21 cellular contexts compared by ENCODE assay signal in the genomic region with DNA sequence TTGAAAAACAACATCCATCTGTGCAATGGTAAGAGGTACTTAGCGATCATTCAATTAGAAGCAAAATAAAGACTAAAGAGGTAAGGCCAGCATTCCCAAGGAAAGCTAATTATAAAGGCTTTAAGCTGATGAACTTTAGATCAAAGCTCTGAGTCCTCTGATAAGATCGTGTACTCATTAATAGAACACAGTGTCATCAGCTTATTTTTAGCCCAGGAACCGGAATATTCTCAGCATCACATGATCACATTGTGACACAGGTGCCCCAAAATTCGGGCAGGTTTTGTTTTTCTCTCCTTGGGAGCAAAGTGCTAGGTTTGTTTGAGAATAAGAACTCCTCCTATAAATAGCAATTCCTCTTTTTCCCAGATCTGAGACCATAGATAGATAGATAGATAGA.
"Had no signal": no experiment of that assay in that cellular context is flagged by ENCODE, and none has a peak within 500 bp of the region (broad histone marks: within the 10 kb centered on the region; RNA-seq: fewer than 3 reads in every experiment).

No MANE protein-coding gene starts in this region.

- H3K36me3 ChIP-seq: ovary, stomach, thyroid gland had no signal

- H3K4me3 ChIP-seq: dorsolateral prefrontal cortex, lung, ovary, psoas muscle, stomach, thyroid gland had no signal

- DNase-seq: caudate nucleus; dorsolateral prefrontal cortex; effector CD4-positive, alpha-beta T cell; head of caudate nucleus; left colon; left ventricle myocardium superior; naive thymus-derived CD8-positive, alpha-beta T cell; nephron progenitor cell; nucleus accumbens; ovary; posterior cingulate gyrus; psoas muscle; right cardiac atrium; small intestine; stimulated activated CD4-positive, alpha-beta T cell treated with anti-CD3 and anti-CD28 coated beads, Interleukin-15, amount 100 ng/mL, for 24 hours; stimulated activated CD4-positive, alpha-beta T cell treated with anti-CD3 and anti-CD28 coated beads, Interleukin-4, amount 100 ng/mL, for 1 hour; stimulated activated naive CD4-positive, alpha-beta T cell treated with Interleukin-2 at 50 U/mL for 16 hours; stomach; thyroid gland; trophoblast cell had no signal

- ATAC-seq: left colon; left ventricle myocardium superior; naive thymus-derived CD8-positive, alpha-beta T cell; right cardiac atrium had no signal

- H3K27ac ChIP-seq: dorsolateral prefrontal cortex, ovary, psoas muscle, stomach, thyroid gland had no signal

- H3K4me1 ChIP-seq: stomach had no signal

- H3K27me3 ChIP-seq: dorsolateral prefrontal cortex, ovary, stomach, thyroid gland had no signal

- H3K9me3 ChIP-seq: ovary, psoas muscle, stomach, thyroid gland had no signal
